ENCODE assay signal across 8 cellular contexts in genomic region chr7:21946228-21946709, GRCh38. TPM values are rescaled to one million over a fixed set of nuclear protein-coding genes. Genes with fewer than 3 reads are reported as not detected.
DNase-seq lines count a peak whose midpoint lies in the region; ATAC-seq and TF ChIP-seq lines count a peak whose summit lies in the region.

No MANE protein-coding gene starts in this region.

- H3K4me3 ChIP-seq in CD4-positive, CD25-positive, alpha-beta regulatory T cell (ENCODE audit: low read depth, low read length): no peak overlapping the region
- H3K4me3 ChIP-seq in KMS-11 (IDR thresholded peaks at IDR 0.05; ENCODE audit: insufficient read depth, low read depth, low read length) (no peak overlapping the region), colonic mucosa (peak overlapping the region; percentile 48), neural cell (ENCODE audit: low read length) (peak overlapping the region; percentile 85)

- H3K9me3 Mint-ChIP-seq in CD4-positive, CD25-positive, alpha-beta regulatory T cell: no peaks in the 10 kb centered on the region

- H3K9me3 ChIP-seq in CD4-positive, CD25-positive, alpha-beta regulatory T cell (ENCODE audit: control insufficient read depth in 2 of 2, low read length in 2 of 2): no peaks in the 10 kb centered on the region
- H3K9me3 ChIP-seq in colonic mucosa (no peaks in the 10 kb centered on the region), neural cell (ENCODE audit: low read length) (no peaks in the 10 kb centered on the region)

- H3K4me1 Mint-ChIP-seq in CD4-positive, CD25-positive, alpha-beta regulatory T cell: peaks cover 9 to 55% (median 36%) of the 10 kb centered on the region in 4 donors

- no peaks in the 10 kb centered on the region for H3K9me2 ChIP-seq in neural cell (ENCODE audit: insufficient read depth, low read length)

- H3K36me3 ChIP-seq in CD4-positive, CD25-positive, alpha-beta regulatory T cell (ENCODE audit: control insufficient read depth, insufficient read depth, low read length): no peaks in the 10 kb centered on the region
- H3K36me3 ChIP-seq in KMS-11 (ENCODE audit: insufficient read depth) (no peaks in the 10 kb centered on the region), colonic mucosa (no peaks in the 10 kb centered on the region), neural cell (ENCODE audit: insufficient read depth, low read length) (no peaks in the 10 kb centered on the region)

- peaks cover 3% of the 10 kb centered on the region for H3F3A ChIP-seq in neural cell (ENCODE audit: insufficient read depth, low read length, poor library complexity, severe bottlenecking)

- H3K79me2 ChIP-seq in KMS-11 (ENCODE audit: insufficient read depth, low read depth): peaks cover 26% of the 10 kb centered on the region; the same call in 1 of the 2 replicates
- no peaks in the 10 kb centered on the region for H3K79me2 ChIP-seq in neural cell (replicated peaks; ENCODE audit: insufficient read depth, low read length)

- no peak for TF ChIP-seq CTCF in KMS-11 (conservative IDR thresholded peaks at IDR 0.05; ENCODE audit: low read depth, low read length)
- TF ChIP-seq CTCF in colonic mucosa (IDR thresholded peaks at IDR 0.05): no peak
- no peak for TF ChIP-seq CTCF in neural cell (IDR thresholded peaks at IDR 0.05; ENCODE audit: poor library complexity, severe bottlenecking)

- intact Hi-C loops in colonic mucosa (cut with DNase I): loop anchor here (10.0 kb wide), 1 partner anchor 1151 kb away; no protein-coding TSS in a partner anchor

- TF ChIP-seq RAD21 in neural cell (conservative IDR thresholded peaks at IDR 0.05): no peak

- no peak for ATAC-seq in CD4-positive, CD25-positive, alpha-beta regulatory T cell (ENCODE audit: low read depth in 2 of 2)
- ATAC-seq in HG02852 (IDR thresholded peaks at IDR 0.05; ENCODE audit: unreplicated experiment) (no peak), GM19023 (IDR thresholded peaks at IDR 0.05; ENCODE audit: unreplicated experiment) (no peak), GM18502 (IDR thresholded peaks at IDR 0.05; ENCODE audit: poor library complexity, unreplicated experiment) (no peak)

- peak overlapping the region; percentile 92 for H3K9ac ChIP-seq in KMS-11
- H3K9ac ChIP-seq in colonic mucosa (ENCODE audit: low read depth in 2 of 2, low read length in 2 of 2): peak overlapping the region in 1 of 2 donors; percentile 30
- H3K9ac ChIP-seq in neural cell (ENCODE audit: low read length): no peak overlapping the region

- H3K27ac ChIP-seq in CD4-positive, CD25-positive, alpha-beta regulatory T cell (ENCODE audit: insufficient read depth, low read length, poor library complexity, severe bottlenecking): no peak overlapping the region
- H3K27ac ChIP-seq in KMS-11 (peak overlapping the region; percentile 90), colonic mucosa (peak overlapping the region; percentile 80), neural cell (ENCODE audit: low read length) (no peak overlapping the region)

- H3K4me1 ChIP-seq in CD4-positive, CD25-positive, alpha-beta regulatory T cell (ENCODE audit: control insufficient read depth, insufficient read depth, low read length, poor library complexity, severe bottlenecking): peaks cover 30% of the 10 kb centered on the region
- peaks cover 36% of the 10 kb centered on the region for H3K4me1 ChIP-seq in KMS-11 (ENCODE audit: low read depth, poor library complexity, severe bottlenecking)
- peaks cover 5% of the 10 kb centered on the region for H3K4me1 ChIP-seq in colonic mucosa

- no peak for DNase-seq in CD4-positive, CD25-positive, alpha-beta regulatory T cell
- no peak for DNase-seq in colonic mucosa
- no peak for DNase-seq in NCI-H774 (lab: John Stamatoyannopoulos, UW)

- peak overlapping the region; percentile 91 for H2AFZ ChIP-seq in KMS-11 (ENCODE audit: low read depth)
- H2AFZ ChIP-seq in neural cell (ENCODE audit: low read depth, low read length): no peak overlapping the region

- peak overlapping the region; percentile 81 to 95 (median 86) for H3K4me3 Mint-ChIP-seq in CD4-positive, CD25-positive, alpha-beta regulatory T cell

- no peaks in the 10 kb centered on the region for H3K27me3 ChIP-seq in CD4-positive, CD25-positive, alpha-beta regulatory T cell (ENCODE audit: control insufficient read depth, insufficient read depth, low read length)
- H3K27me3 ChIP-seq in KMS-11 (ENCODE audit: insufficient read depth, low read depth) (no peaks in the 10 kb centered on the region), colonic mucosa (no peaks in the 10 kb centered on the region), neural cell (ENCODE audit: insufficient read depth, low read depth, low read length) (peaks cover 16% of the 10 kb centered on the region)

- peaks cover 23% of the 10 kb centered on the region for H3K27me3 Mint-ChIP-seq in CD4-positive, CD25-positive, alpha-beta regulatory T cell

- H4K20me1 ChIP-seq in KMS-11 (ENCODE audit: insufficient read depth) (0 out of 2 replicates have a peak, but pooled peaks cover 2% of the 10 kb centered on the region), neural cell (ENCODE audit: insufficient read depth) (no peaks in the 10 kb centered on the region)

- H3K4me2 ChIP-seq in KMS-11 (peak overlapping the region; percentile 55), neural cell (ENCODE audit: low read length) (peak overlapping the region; percentile 53)

- no peak for TF ChIP-seq EP300 in neural cell (conservative IDR thresholded peaks at IDR 0.05; ENCODE audit: poor library complexity, severe bottlenecking)

- no peak overlapping the region for H3K27ac Mint-ChIP-seq in CD4-positive, CD25-positive, alpha-beta regulatory T cell

- H3K36me3 Mint-ChIP-seq in CD4-positive, CD25-positive, alpha-beta regulatory T cell: no peaks in the 10 kb centered on the region

TF ChIP-seq in neural cell, 6 proteins besides CTCF, POLR2A, EP300 and RAD21:
- TF ChIP-seq REST (IDR thresholded peaks at IDR 0.05; ENCODE audit: borderline replicate concordance): no peak
- TF ChIP-seq TAF1 (IDR thresholded peaks at IDR 0.05; ENCODE audit: low read depth): no peak
- no peak for TF ChIP-seq SMC3 (conservative IDR thresholded peaks at IDR 0.05; ENCODE audit: poor library complexity)
- TF ChIP-seq MXI1 (conservative IDR thresholded peaks at IDR 0.05; ENCODE audit: poor library complexity, severe bottlenecking): no peak
- no peak for TF ChIP-seq EZH2 (IDR thresholded peaks at IDR 0.05; ENCODE audit: borderline replicate concordance, insufficient read depth, low read length, poor library complexity, severe bottlenecking)
- TF ChIP-seq POLR2AphosphoS5 (IDR thresholded peaks at IDR 0.05): no peak
TF ChIP-seq in neural cell: peak in this region for 0.

RNA-seq across cellular contexts. Expression of gene CDCA7L, which starts 0.6 kb away (rescaled TPM):
- 8.3 TPM for total RNA-seq in CD4-positive, CD25-positive, alpha-beta regulatory T cell
- 10 to 100 TPM; 14.2 to 33.1 (median 24.1) TPM for polyA plus RNA-seq in CD4-positive, CD25-positive, alpha-beta regulatory T cell
- total RNA-seq in colonic mucosa: 10 to 100 TPM; 19.8 to 35.8 TPM
- polyA plus RNA-seq in neural cell: 3.4 and 3.9 TPM in 2 replicates
- polyA minus RNA-seq in neural cell: 3.9 and 7.3 TPM in 2 replicates

Comparison
In these comparisons a context has a peak if more than half of its experiments do, and no peak if none do; other contexts are left out.
1. H3K27ac ChIP-seq: peak in KMS-11 (single experiment) and colonic mucosa (single experiment); none in CD4-positive, CD25-positive, alpha-beta regulatory T cell (single experiment) and neural cell (single experiment).
2. H3K4me3 ChIP-seq: peak in colonic mucosa (single experiment) and neural cell (single experiment); none in CD4-positive, CD25-positive, alpha-beta regulatory T cell (single experiment) and KMS-11 (single experiment).